17 cellular contexts compared by ENCODE assay signal in genomic region chr6:15956205-15957106, GRCh38.
A peak's percentile ranks its signal among the peaks of the same experiment; 100 is the strongest.
DNase-seq lines count a peak whose midpoint lies in the region; ATAC-seq, FAIRE-seq and TF ChIP-seq lines count a peak whose summit lies in the region.
"Had no signal": no experiment of that assay in that cellular context is flagged by ENCODE, and none has a peak within 500 bp of the region (broad histone marks: within the 10 kb centered on the region; RNA-seq: fewer than 3 reads in every experiment).

No MANE protein-coding gene starts in this region.

- FAIRE-seq in GM19239 (lab: Jason Lieb, UNC): no peak
- FAIRE-seq: urothelium cell line had no signal

- no peak for TF ChIP-seq CTCF in transverse colon (IDR thresholded peaks at IDR 0.05)
- TF ChIP-seq CTCF in foreskin fibroblast (IDR thresholded peaks at IDR 0.05; ENCODE audit: low read depth, low read length): no peak

- peaks cover 11% of the 10 kb centered on the region for H3K4me1 Mint-ChIP-seq in activated T-cell treated with anti-CD3 and anti-CD28 coated beads, Interleukin-2, amount 50 U/mL, for 4 hours (ENCODE audit: low read depth)
- peaks cover 9% of the 10 kb centered on the region for H3K4me1 Mint-ChIP-seq in activated T-cell treated with anti-CD3 and anti-CD28 coated beads, Interleukin-2, amount 50 U/mL, for 24 hours (ENCODE audit: low read depth)

- TF ChIP-seq POLR2A in transverse colon (IDR thresholded peaks at IDR 0.05): no peak

- H3K9me3 Mint-ChIP-seq in activated T-cell treated with anti-CD3 and anti-CD28 coated beads, Interleukin-2, amount 50 U/mL, for 4 hours: no peaks in the 10 kb centered on the region
- H3K9me3 Mint-ChIP-seq in activated T-cell treated with anti-CD3 and anti-CD28 coated beads, Interleukin-2, amount 50 U/mL, for 24 hours: no peaks in the 10 kb centered on the region
- H3K9me3 Mint-ChIP-seq: effector memory CD8-positive, alpha-beta T cell had no signal

- H3K27ac Mint-ChIP-seq in activated T-cell treated with anti-CD3 and anti-CD28 coated beads, Interleukin-2, amount 50 U/mL, for 24 hours: no peak overlapping the region

- in situ Hi-C loops in transverse colon (cut with MboI; ENCODE audit: low pct_ligation_motif_present in 1 of 4, low pct_unique_long_range_greater_than_20kb in 1 of 4, low sequenced_read_pairs in 3 of 4): no loop called here

- no peaks in the 10 kb centered on the region for H3K9me3 ChIP-seq in transverse colon
- H3K9me3 ChIP-seq: neutrophil, spleen had no signal

- peak overlapping the region in 3 of 4 donors; percentile 19 to 60 (median 37) for H3K27ac ChIP-seq in transverse colon
- H3K27ac ChIP-seq: neutrophil, spleen had no signal

- no peaks in the 10 kb centered on the region for H3K36me3 Mint-ChIP-seq in activated T-cell treated with anti-CD3 and anti-CD28 coated beads, Interleukin-2, amount 50 U/mL, for 4 hours (ENCODE audit: insufficient read depth)
- no peaks in the 10 kb centered on the region for H3K36me3 Mint-ChIP-seq in activated T-cell treated with anti-CD3 and anti-CD28 coated beads, Interleukin-2, amount 50 U/mL, for 24 hours (ENCODE audit: low read depth)

- 37 to 41% methylated on average over 7 to 14 of the region's 14 CpGs for WGBS in transverse colon (ENCODE audit: low coverage in 1 of 2), 2 donors

- no peaks in the 10 kb centered on the region for H3K27me3 Mint-ChIP-seq in activated T-cell treated with anti-CD3 and anti-CD28 coated beads, Interleukin-2, amount 50 U/mL, for 4 hours (ENCODE audit: low read depth)
- H3K27me3 Mint-ChIP-seq in activated T-cell treated with anti-CD3 and anti-CD28 coated beads, Interleukin-2, amount 50 U/mL, for 24 hours: no peaks in the 10 kb centered on the region

- no peak overlapping the region for H3K4me3 ChIP-seq in transverse colon
- no peak overlapping the region for H3K4me3 ChIP-seq in foreskin fibroblast (ENCODE audit: low read depth in 1 of 2, low read length in 2 of 2)
- H3K4me3 ChIP-seq: spleen had no signal

- no peak for ATAC-seq in activated T-cell treated with anti-CD3 and anti-CD28 coated beads, Interleukin-2, amount 50 U/mL, for 4 hours
- ATAC-seq: effector memory CD8-positive, alpha-beta T cell had no signal

- intact Hi-C loops in transverse colon (cut with DNase I; ENCODE audit: low total_unique reads): loop anchor here (5.0 kb wide), 1 partner anchor 1609 kb away; no protein-coding TSS in a partner anchor

- H3K27me3 ChIP-seq in transverse colon: no peaks in the 10 kb centered on the region
- H3K27me3 ChIP-seq: neutrophil, spleen had no signal

- DNase-seq in activated T-cell treated with anti-CD3 and anti-CD28 coated beads, Interleukin-2, amount 50 U/mL, for 4 hours: no peak
- no peak for DNase-seq in activated T-cell treated with anti-CD3 and anti-CD28 coated beads, Interleukin-2, amount 50 U/mL, for 24 hours
- DNase-seq in SHP77 (lab: John Stamatoyannopoulos, UW) (peak; percentile 21 to 27), iris pigment epithelial cell (ENCODE audit: low read depth) (peak; percentile 38), transverse colon (peak; percentile 77), NCI-H1930 (lab: John Stamatoyannopoulos, UW) (no peak), foreskin fibroblast (no peak), GM19239 (ENCODE audit: insufficient read length, low spot score) (no peak)
- DNase-seq: activated CD4-positive, CD25-positive, alpha-beta regulatory T cell treated with anti-CD3 and anti-CD28 coated beads, Interleukin-2, amount 50 U/mL, for 72 hours; activated T-cell treated with anti-CD3 and anti-CD28 coated beads for 4 hours; effector memory CD8-positive, alpha-beta T cell; H7; NCI-H82; spleen; SW 1271 had no signal

- H3K4me1 ChIP-seq in transverse colon: peaks cover 0 to 27% (median 14%) of the 10 kb centered on the region in 4 donors

- peak; percentile 29 for TF ChIP-seq EP300 in transverse colon (IDR thresholded peaks at IDR 0.05; ENCODE audit: low read depth)

- H3K4me3 Mint-ChIP-seq in activated T-cell treated with anti-CD3 and anti-CD28 coated beads, Interleukin-2, amount 50 U/mL, for 4 hours: peak overlapping the region; percentile 5
- no peak overlapping the region for H3K4me3 Mint-ChIP-seq in activated T-cell treated with anti-CD3 and anti-CD28 coated beads, Interleukin-2, amount 50 U/mL, for 24 hours

- no peaks in the 10 kb centered on the region for H3K36me3 ChIP-seq in transverse colon
- H3K36me3 ChIP-seq: neutrophil, spleen had no signal

Comparison
In these comparisons a context has a peak if more than half of its experiments do, and no peak if none do; other contexts are left out.
1. DNase-seq: peak in SHP77 (2 of 2), iris pigment epithelial cell (single experiment) and transverse colon (single experiment); none in activated T-cell treated with anti-CD3 and anti-CD28 coated beads, Interleukin-2, amount 50 U/mL, for 4 hours (single experiment), activated T-cell treated with anti-CD3 and anti-CD28 coated beads, Interleukin-2, amount 50 U/mL, for 24 hours (single experiment), NCI-H1930 (0 of 2), foreskin fibroblast (0 of 2) and GM19239 (single experiment).